Comparison of ENCODE assay signal across 1 cellular context in genomic region chr7:17485905-17486304, GRCh38.
TF ChIP-seq lines count a peak whose summit lies in the region.

No MANE protein-coding gene starts in this region.

TF ChIP-seq in K562, 482 proteins besides CTCF, POLR2A, EP300 and RAD21 (continued from another document):
- TF ChIP-seq ZNF609 (CRISPR knock-in tag; IDR thresholded peaks at IDR 0.05; ENCODE audit: borderline replicate concordance) (no peak), TAL1 (IDR thresholded peaks at IDR 0.05) (no peak), HNRNPUL1 (IDR thresholded peaks at IDR 0.05; ENCODE audit: low read length) (no peak), HLTF (IDR thresholded peaks at IDR 0.05) (no peak), ADNP (tag; IDR thresholded peaks at IDR 0.05) (no peak), ZKSCAN8 (CRISPR knock-in tag; IDR thresholded peaks at IDR 0.05) (no peak), ZNF584 (CRISPR knock-in tag; IDR thresholded peaks at IDR 0.05; ENCODE audit: low read depth) (no peak), HNRNPLL (IDR thresholded peaks at IDR 0.05; ENCODE audit: low read depth, low read length, poor library complexity, severe bottlenecking) (no peak), ZNF766 (CRISPR knock-in tag; conservative IDR thresholded peaks at IDR 0.05) (no peak), ZNF316 (IDR thresholded peaks at IDR 0.05) (peak; percentile 67), PTBP1 (IDR thresholded peaks at IDR 0.05; ENCODE audit: low read depth, low read length) (no peak), ZNF408 (CRISPR knock-in tag; IDR thresholded peaks at IDR 0.05; ENCODE audit: low read depth) (no peak), TAF15 (IDR thresholded peaks at IDR 0.05; ENCODE audit: low read depth, low read length) (no peak), HINFP (tag; conservative IDR thresholded peaks at IDR 0.05; ENCODE audit: low read depth) (no peak), ZNF24 (IDR thresholded peaks at IDR 0.05) (no peak), MAFG (tag; conservative IDR thresholded peaks at IDR 0.05) (peak; percentile 54), HMG20A (CRISPR knock-in tag; conservative IDR thresholded peaks at IDR 0.05) (no peak), ZC3H8 (IDR thresholded peaks at IDR 0.05) (no peak)
- TF ChIP-seq, protein P1, sequence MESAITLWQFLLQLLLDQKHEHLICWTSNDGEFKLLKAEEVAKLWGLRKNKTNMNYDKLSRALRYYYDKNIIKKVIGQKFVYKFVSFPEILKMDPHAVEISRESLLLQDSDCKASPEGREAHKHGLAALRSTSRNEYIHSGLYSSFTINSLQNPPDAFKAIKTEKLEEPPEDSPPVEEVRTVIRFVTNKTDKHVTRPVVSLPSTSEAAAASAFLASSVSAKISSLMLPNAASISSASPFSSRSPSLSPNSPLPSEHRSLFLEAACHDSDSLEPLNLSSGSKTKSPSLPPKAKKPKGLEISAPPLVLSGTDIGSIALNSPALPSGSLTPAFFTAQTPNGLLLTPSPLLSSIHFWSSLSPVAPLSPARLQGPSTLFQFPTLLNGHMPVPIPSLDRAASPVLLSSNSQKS (CRISPR knock-in tag; IDR thresholded peaks at IDR 0.05), result no peak
- TF ChIP-seq, protein P2, sequence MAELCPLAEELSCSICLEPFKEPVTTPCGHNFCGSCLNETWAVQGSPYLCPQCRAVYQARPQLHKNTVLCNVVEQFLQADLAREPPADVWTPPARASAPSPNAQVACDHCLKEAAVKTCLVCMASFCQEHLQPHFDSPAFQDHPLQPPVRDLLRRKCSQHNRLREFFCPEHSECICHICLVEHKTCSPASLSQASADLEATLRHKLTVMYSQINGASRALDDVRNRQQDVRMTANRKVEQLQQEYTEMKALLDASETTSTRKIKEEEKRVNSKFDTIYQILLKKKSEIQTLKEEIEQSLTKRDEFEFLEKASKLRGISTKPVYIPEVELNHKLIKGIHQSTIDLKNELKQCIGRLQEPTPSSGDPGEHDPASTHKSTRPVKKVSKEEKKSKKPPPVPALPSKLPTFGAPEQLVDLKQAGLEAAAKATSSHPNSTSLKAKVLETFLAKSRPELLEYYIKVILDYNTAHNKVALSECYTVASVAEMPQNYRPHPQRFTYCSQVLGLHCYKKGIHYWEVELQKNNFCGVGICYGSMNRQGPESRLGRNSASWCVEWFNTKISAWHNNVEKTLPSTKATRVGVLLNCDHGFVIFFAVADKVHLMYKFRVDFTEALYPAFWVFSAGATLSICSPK (IDR thresholded peaks at IDR 0.05; ENCODE audit: borderline replicate concordance), result no peak
- TF ChIP-seq, protein P3, sequence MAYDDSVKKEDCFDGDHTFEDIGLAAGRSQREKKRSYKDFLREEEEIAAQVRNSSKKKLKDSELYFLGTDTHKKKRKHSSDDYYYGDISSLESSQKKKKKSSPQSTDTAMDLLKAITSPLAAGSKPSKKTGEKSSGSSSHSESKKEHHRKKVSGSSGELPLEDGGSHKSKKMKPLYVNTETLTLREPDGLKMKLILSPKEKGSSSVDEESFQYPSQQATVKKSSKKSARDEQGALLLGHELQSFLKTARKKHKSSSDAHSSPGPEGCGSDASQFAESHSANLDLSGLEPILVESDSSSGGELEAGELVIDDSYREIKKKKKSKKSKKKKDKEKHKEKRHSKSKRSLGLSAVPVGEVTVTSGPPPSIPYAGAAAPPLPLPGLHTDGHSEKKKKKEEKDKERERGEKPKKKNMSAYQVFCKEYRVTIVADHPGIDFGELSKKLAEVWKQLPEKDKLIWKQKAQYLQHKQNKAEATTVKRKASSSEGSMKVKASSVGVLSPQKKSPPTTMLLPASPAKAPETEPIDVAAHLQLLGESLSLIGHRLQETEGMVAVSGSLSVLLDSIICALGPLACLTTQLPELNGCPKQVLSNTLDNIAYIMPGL (CRISPR knock-in tag; IDR thresholded peaks at IDR 0.05), result no peak
- TF ChIP-seq, protein P4, sequence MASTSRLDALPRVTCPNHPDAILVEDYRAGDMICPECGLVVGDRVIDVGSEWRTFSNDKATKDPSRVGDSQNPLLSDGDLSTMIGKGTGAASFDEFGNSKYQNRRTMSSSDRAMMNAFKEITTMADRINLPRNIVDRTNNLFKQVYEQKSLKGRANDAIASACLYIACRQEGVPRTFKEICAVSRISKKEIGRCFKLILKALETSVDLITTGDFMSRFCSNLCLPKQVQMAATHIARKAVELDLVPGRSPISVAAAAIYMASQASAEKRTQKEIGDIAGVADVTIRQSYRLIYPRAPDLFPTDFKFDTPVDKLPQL (IDR thresholded peaks at IDR 0.05; ENCODE audit: extremely low read depth, insufficient read length), result no peak
- TF ChIP-seq, protein P5, sequence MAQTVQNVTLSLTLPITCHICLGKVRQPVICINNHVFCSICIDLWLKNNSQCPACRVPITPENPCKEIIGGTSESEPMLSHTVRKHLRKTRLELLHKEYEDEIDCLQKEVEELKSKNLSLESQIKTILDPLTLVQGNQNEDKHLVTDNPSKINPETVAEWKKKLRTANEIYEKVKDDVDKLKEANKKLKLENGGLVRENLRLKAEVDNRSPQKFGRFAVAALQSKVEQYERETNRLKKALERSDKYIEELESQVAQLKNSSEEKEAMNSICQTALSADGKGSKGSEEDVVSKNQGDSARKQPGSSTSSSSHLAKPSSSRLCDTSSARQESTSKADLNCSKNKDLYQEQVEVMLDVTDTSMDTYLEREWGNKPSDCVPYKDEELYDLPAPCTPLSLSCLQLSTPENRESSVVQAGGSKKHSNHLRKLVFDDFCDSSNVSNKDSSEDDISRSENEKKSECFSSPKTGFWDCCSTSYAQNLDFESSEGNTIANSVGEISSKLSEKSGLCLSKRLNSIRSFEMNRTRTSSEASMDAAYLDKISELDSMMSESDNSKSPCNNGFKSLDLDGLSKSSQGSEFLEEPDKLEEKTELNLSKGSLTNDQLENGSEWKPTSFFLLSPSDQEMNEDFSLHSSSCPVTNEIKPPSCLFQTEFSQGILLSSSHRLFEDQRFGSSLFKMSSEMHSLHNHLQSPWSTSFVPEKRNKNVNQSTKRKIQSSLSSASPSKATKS (CRISPR knock-in tag; IDR thresholded peaks at IDR 0.05), result no peak
